In genomic region chr20:44245977-44246376, GRCh38 we compare ENCODE assay signal across 1 cellular context.
TF ChIP-seq lines count a peak whose summit lies in the region.

No MANE protein-coding gene starts in this region.

TF ChIP-seq in GM23338, 12 proteins besides CTCF, POLR2A, EP300 and RAD21 (continued from another document):
- no peak for TF ChIP-seq ZNF462 (CRISPR knock-in tag; IDR thresholded peaks at IDR 0.05)
- TF ChIP-seq ZNF114 (CRISPR knock-in tag; IDR thresholded peaks at IDR 0.05), result no peak
